In the genomic region with DNA sequence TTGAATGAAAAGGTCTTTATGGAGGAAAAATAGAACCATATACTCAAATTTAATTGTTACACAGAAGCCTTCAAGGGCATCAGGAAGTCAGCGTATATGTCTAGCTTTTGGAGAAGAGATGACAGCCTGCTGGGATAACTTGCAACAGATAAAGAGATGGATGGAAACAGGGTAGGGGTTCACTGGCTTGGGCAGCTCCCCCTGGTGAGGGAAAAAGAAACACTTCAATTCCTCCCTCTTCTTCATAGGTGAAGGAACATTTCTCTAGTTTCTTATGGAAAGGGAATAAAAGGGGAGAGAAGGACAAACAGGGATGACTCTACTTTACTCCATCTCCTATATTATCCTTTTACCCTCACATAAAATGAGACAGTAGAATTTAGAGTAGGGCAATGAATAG, we compare ENCODE assay signal across 2 cellular contexts.
TF ChIP-seq lines count a peak whose summit lies in the region.

No MANE protein-coding gene starts in this region.

TF ChIP-seq in HCT116, 20 proteins besides CTCF, POLR2A, EP300 and RAD21:
- no peak for TF ChIP-seq TCF7L2 (IDR thresholded peaks at IDR 0.05; ENCODE audit: borderline replicate concordance, extremely low read depth, insufficient read depth, insufficient read length)
- TF ChIP-seq EZH2phosphoT487 (IDR thresholded peaks at IDR 0.05; ENCODE audit: borderline replicate concordance): no peak
- TF ChIP-seq ELF1 (IDR thresholded peaks at IDR 0.05; ENCODE audit: borderline replicate concordance, low read depth): no peak
- TF ChIP-seq SRF (IDR thresholded peaks at IDR 0.05; ENCODE audit: low read depth): no peak
- TF ChIP-seq, protein P1, sequence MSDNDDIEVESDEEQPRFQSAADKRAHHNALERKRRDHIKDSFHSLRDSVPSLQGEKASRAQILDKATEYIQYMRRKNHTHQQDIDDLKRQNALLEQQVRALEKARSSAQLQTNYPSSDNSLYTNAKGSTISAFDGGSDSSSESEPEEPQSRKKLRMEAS (IDR thresholded peaks at IDR 0.05): no peak
- no peak for TF ChIP-seq FOSL1 (IDR thresholded peaks at IDR 0.05; ENCODE audit: low read depth)
- no peak for TF ChIP-seq EGR1 (IDR thresholded peaks at IDR 0.05; ENCODE audit: low read depth)
- TF ChIP-seq YY1 (IDR thresholded peaks at IDR 0.05; ENCODE audit: extremely low read depth, insufficient replicate concordance, low read depth, low read length): no peak
- TF ChIP-seq ZFX (IDR thresholded peaks at IDR 0.05): no peak
- no peak for TF ChIP-seq JUND (IDR thresholded peaks at IDR 0.05)

TF ChIP-seq in WTC11, 78 proteins besides CTCF, POLR2A, EP300 and RAD21:
- no peak for TF ChIP-seq ZNF232 (CRISPR knock-in tag; IDR thresholded peaks at IDR 0.05)
- TF ChIP-seq EMX1 (CRISPR knock-in tag; IDR thresholded peaks at IDR 0.05): no peak
- TF ChIP-seq KAT7 (CRISPR knock-in tag; IDR thresholded peaks at IDR 0.05; ENCODE audit: borderline replicate concordance): no peak
- no peak for TF ChIP-seq CREM (CRISPR knock-in tag; IDR thresholded peaks at IDR 0.05)
- TF ChIP-seq, protein P2, sequence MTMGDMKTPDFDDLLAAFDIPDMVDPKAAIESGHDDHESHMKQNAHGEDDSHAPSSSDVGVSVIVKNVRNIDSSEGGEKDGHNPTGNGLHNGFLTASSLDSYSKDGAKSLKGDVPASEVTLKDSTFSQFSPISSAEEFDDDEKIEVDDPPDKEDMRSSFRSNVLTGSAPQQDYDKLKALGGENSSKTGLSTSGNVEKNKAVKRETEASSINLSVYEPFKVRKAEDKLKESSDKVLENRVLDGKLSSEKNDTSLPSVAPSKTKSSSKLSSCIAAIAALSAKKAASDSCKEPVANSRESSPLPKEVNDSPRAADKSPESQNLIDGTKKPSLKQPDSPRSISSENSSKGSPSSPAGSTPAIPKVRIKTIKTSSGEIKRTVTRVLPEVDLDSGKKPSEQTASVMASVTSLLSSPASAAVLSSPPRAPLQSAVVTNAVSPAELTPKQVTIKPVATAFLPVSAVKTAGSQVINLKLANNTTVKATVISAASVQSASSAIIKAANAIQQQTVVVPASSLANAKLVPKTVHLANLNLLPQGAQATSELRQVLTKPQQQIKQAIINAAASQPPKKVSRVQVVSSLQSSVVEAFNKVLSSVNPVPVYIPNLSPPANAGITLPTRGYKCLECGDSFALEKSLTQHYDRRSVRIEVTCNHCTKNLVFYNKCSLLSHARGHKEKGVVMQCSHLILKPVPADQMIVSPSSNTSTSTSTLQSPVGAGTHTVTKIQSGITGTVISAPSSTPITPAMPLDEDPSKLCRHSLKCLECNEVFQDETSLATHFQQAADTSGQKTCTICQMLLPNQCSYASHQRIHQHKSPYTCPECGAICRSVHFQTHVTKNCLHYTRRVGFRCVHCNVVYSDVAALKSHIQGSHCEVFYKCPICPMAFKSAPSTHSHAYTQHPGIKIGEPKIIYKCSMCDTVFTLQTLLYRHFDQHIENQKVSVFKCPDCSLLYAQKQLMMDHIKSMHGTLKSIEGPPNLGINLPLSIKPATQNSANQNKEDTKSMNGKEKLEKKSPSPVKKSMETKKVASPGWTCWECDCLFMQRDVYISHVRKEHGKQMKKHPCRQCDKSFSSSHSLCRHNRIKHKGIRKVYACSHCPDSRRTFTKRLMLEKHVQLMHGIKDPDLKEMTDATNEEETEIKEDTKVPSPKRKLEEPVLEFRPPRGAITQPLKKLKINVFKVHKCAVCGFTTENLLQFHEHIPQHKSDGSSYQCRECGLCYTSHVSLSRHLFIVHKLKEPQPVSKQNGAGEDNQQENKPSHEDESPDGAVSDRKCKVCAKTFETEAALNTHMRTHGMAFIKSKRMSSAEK (CRISPR knock-in tag; IDR thresholded peaks at IDR 0.05; ENCODE audit: borderline replicate concordance): no peak
- TF ChIP-seq NR2C2 (CRISPR knock-in tag; IDR thresholded peaks at IDR 0.05): no peak
- TF ChIP-seq, protein P3, sequence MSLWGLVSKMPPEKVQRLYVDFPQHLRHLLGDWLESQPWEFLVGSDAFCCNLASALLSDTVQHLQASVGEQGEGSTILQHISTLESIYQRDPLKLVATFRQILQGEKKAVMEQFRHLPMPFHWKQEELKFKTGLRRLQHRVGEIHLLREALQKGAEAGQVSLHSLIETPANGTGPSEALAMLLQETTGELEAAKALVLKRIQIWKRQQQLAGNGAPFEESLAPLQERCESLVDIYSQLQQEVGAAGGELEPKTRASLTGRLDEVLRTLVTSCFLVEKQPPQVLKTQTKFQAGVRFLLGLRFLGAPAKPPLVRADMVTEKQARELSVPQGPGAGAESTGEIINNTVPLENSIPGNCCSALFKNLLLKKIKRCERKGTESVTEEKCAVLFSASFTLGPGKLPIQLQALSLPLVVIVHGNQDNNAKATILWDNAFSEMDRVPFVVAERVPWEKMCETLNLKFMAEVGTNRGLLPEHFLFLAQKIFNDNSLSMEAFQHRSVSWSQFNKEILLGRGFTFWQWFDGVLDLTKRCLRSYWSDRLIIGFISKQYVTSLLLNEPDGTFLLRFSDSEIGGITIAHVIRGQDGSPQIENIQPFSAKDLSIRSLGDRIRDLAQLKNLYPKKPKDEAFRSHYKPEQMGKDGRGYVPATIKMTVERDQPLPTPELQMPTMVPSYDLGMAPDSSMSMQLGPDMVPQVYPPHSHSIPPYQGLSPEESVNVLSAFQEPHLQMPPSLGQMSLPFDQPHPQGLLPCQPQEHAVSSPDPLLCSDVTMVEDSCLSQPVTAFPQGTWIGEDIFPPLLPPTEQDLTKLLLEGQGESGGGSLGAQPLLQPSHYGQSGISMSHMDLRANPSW (CRISPR knock-in tag; conservative IDR thresholded peaks at IDR 0.05; ENCODE audit: low read depth): no peak
- TF ChIP-seq, protein P4, sequence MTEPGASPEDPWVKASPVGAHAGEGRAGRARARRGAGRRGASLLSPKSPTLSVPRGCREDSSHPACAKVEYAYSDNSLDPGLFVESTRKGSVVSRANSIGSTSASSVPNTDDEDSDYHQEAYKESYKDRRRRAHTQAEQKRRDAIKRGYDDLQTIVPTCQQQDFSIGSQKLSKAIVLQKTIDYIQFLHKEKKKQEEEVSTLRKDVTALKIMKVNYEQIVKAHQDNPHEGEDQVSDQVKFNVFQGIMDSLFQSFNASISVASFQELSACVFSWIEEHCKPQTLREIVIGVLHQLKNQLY (CRISPR knock-in tag; IDR thresholded peaks at IDR 0.05): no peak
- TF ChIP-seq ZNF671 (CRISPR knock-in tag; IDR thresholded peaks at IDR 0.05): no peak
- TF ChIP-seq, protein P5, sequence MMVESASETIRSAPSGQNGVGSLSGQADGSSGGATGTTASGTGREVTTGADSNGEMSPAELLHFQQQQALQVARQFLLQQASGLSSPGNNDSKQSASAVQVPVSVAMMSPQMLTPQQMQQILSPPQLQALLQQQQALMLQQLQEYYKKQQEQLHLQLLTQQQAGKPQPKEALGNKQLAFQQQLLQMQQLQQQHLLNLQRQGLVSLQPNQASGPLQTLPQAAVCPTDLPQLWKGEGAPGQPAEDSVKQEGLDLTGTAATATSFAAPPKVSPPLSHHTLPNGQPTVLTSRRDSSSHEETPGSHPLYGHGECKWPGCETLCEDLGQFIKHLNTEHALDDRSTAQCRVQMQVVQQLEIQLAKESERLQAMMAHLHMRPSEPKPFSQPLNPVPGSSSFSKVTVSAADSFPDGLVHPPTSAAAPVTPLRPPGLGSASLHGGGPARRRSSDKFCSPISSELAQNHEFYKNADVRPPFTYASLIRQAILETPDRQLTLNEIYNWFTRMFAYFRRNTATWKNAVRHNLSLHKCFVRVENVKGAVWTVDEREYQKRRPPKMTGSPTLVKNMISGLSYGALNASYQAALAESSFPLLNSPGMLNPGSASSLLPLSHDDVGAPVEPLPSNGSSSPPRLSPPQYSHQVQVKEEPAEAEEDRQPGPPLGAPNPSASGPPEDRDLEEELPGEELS (CRISPR knock-in tag; IDR thresholded peaks at IDR 0.05): no peak
